Comparison of ENCODE assay signal across 1 cellular context in genomic region chr2:84487298-84487996, GRCh38.
A peak's percentile ranks its signal among the peaks of the same experiment; 100 is the strongest.
TF ChIP-seq lines count a peak whose summit lies in the region.

No MANE protein-coding gene starts in this region.

TF ChIP-seq in HepG2, 621 proteins besides CTCF, POLR2A, EP300 and RAD21 (continued from another document and continues in another):
- TF ChIP-seq BRF2 (CRISPR knock-in tag; IDR thresholded peaks at IDR 0.05) (0 out of 2 replicates have a peak, but pooled peaks have one; percentile 49), ZNF567 (CRISPR knock-in tag; IDR thresholded peaks at IDR 0.05; ENCODE audit: borderline replicate concordance) (no peak), GMEB1 (CRISPR knock-in tag; IDR thresholded peaks at IDR 0.05; ENCODE audit: borderline replicate concordance) (no peak), ZFP36L2 (CRISPR knock-in tag; IDR thresholded peaks at IDR 0.05) (no peak), FOXO4 (CRISPR knock-in tag; conservative IDR thresholded peaks at IDR 0.05) (no peak), NONO (IDR thresholded peaks at IDR 0.05) (no peak), NONO (CRISPR knock-in tag; conservative IDR thresholded peaks at IDR 0.05) (0 out of 2 replicates have a peak, but pooled peaks have one; percentile 38), FLYWCH1 (CRISPR knock-in tag; IDR thresholded peaks at IDR 0.05) (no peak), ZMYM4 (CRISPR knock-in tag; IDR thresholded peaks at IDR 0.05) (peak; percentile 64), ZFX (CRISPR knock-in tag; IDR thresholded peaks at IDR 0.05; ENCODE audit: low read depth) (peak; percentile 57), CEBPZ (IDR thresholded peaks at IDR 0.05; ENCODE audit: low read length) (no peak), FOXA3 (CRISPR knock-in tag; IDR thresholded peaks at IDR 0.05) (peak; percentile 21; the same call in 1 of the 2 replicates), ZNF75D (CRISPR knock-in tag; IDR thresholded peaks at IDR 0.05; ENCODE audit: borderline replicate concordance) (no peak), DPF2 (CRISPR knock-in tag; IDR thresholded peaks at IDR 0.05; ENCODE audit: borderline replicate concordance, low read depth) (0 out of 2 replicates have a peak, but pooled peaks have one; percentile 32), ZNF317 (CRISPR knock-in tag; IDR thresholded peaks at IDR 0.05) (no peak), DNMT3B (CRISPR knock-in tag; conservative IDR thresholded peaks at IDR 0.05) (no peak), ARHGAP35 (CRISPR knock-in tag; IDR thresholded peaks at IDR 0.05; ENCODE audit: borderline replicate concordance) (no peak), ZNF234 (CRISPR knock-in tag; conservative IDR thresholded peaks at IDR 0.05) (no peak), ZNF782 (CRISPR knock-in tag; IDR thresholded peaks at IDR 0.05; ENCODE audit: borderline replicate concordance) (no peak), TFDP2 (CRISPR knock-in tag; IDR thresholded peaks at IDR 0.05) (no peak), MXI1 (IDR thresholded peaks at IDR 0.05; ENCODE audit: borderline replicate concordance, low read depth, low read length) (no peak), ZNF773 (CRISPR knock-in tag; IDR thresholded peaks at IDR 0.05; ENCODE audit: borderline replicate concordance) (no peak), ZNF776 (CRISPR knock-in tag; IDR thresholded peaks at IDR 0.05) (no peak), NCOA2 (CRISPR knock-in tag; IDR thresholded peaks at IDR 0.05) (peak; percentile 34; the same call in 1 of the 2 replicates), ISL2 (CRISPR knock-in tag; IDR thresholded peaks at IDR 0.05) (peak; percentile 66; the same call in 1 of the 2 replicates), ATM (IDR thresholded peaks at IDR 0.05; ENCODE audit: borderline replicate concordance) (no peak), ARID3A (IDR thresholded peaks at IDR 0.05; ENCODE audit: low read depth, low read length) (0 out of 2 replicates have a peak, but pooled peaks have one; percentile 10), ZNF547 (CRISPR knock-in tag; IDR thresholded peaks at IDR 0.05) (no peak), ZSCAN9 (CRISPR knock-in tag; IDR thresholded peaks at IDR 0.05; ENCODE audit: borderline replicate concordance) (no peak), ZNF329 (CRISPR knock-in tag; IDR thresholded peaks at IDR 0.05; ENCODE audit: low read depth) (no peak), NFE2L1 (CRISPR knock-in tag; IDR thresholded peaks at IDR 0.05; ENCODE audit: borderline replicate concordance) (no peak), ETV5 (CRISPR knock-in tag; IDR thresholded peaks at IDR 0.05; ENCODE audit: borderline replicate concordance) (no peak), ZNF503 (CRISPR knock-in tag; IDR thresholded peaks at IDR 0.05) (0 out of 2 replicates have a peak, but pooled peaks have one; percentile 34), ZNF510 (CRISPR knock-in tag; IDR thresholded peaks at IDR 0.05; ENCODE audit: low read depth) (no peak), HOXD1 (CRISPR knock-in tag; IDR thresholded peaks at IDR 0.05) (no peak), ZNF350 (CRISPR knock-in tag; IDR thresholded peaks at IDR 0.05; ENCODE audit: borderline replicate concordance, low read depth) (no peak), KLF12 (CRISPR knock-in tag; IDR thresholded peaks at IDR 0.05; ENCODE audit: borderline replicate concordance) (no peak), NFAT5 (CRISPR knock-in tag; IDR thresholded peaks at IDR 0.05) (no peak), ZZZ3 (CRISPR knock-in tag; IDR thresholded peaks at IDR 0.05; ENCODE audit: borderline replicate concordance) (no peak), ZNF101 (CRISPR knock-in tag; IDR thresholded peaks at IDR 0.05; ENCODE audit: borderline replicate concordance, low read depth) (no peak), GATAD2A (CRISPR knock-in tag; IDR thresholded peaks at IDR 0.05) (peak; percentile 37; the same call in 1 of the 2 replicates), ZNF549 (CRISPR knock-in tag; IDR thresholded peaks at IDR 0.05) (0 out of 2 replicates have a peak, but pooled peaks have one; percentile 43), ZNF556 (CRISPR knock-in tag; IDR thresholded peaks at IDR 0.05; ENCODE audit: borderline replicate concordance) (no peak), MAFK (conservative IDR thresholded peaks at IDR 0.05 in 1 of 2, IDR thresholded peaks at IDR 0.05 in 1 of 2; ENCODE audit: low read length in 2 of 2) (peak; percentile 84 to 86), MYC (CRISPR knock-in tag; IDR thresholded peaks at IDR 0.05; ENCODE audit: borderline replicate concordance) (no peak), ZMYM3 (CRISPR knock-in tag; IDR thresholded peaks at IDR 0.05) (0 out of 2 replicates have a peak, but pooled peaks have one; percentile 20), ZMAT5 (CRISPR knock-in tag; IDR thresholded peaks at IDR 0.05; ENCODE audit: borderline replicate concordance, low read depth) (no peak), ZNF124 (CRISPR knock-in tag; IDR thresholded peaks at IDR 0.05) (no peak), ZNF337 (CRISPR knock-in tag; IDR thresholded peaks at IDR 0.05; ENCODE audit: borderline replicate concordance, low read depth) (no peak)
